ENCODE assay signal across 1 cellular context in the genomic region with DNA sequence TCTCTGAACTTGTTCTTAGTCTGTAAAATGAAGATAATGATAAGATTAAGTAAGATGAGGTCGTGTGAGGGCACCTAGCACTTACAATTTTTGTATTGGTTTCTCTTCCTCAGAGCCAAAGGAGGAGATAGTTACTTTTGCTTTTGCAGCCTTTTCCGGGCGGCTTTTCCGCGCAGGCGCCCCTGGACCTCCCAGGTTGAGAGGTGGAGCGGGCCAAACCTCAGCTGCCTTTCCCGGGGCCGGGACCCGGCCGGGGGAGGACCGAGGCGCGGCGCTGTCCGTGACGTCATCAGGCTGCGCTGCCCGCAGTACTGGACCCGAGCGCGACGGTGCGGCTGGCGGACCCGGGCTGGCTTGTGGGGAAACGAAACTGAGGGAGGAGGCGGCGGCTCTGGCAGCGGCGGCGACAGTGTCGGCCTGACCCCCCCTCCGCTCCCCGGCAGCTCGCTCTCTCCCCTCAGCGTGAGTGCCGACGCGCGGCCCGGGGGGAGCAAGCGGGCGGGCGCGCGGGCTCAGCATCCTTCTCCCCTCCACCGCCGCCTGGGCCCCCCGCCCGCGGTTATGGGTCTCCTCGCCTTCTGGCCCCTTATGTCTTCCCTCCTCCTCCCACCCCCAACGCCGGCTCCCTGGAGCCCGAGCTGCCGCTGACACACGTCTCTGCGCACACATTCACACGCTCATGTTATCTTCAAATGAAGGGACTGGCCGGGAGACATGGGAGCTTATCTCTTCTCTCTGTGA.
TF ChIP-seq lines count a peak whose summit lies in the region.

A gene with protein sequence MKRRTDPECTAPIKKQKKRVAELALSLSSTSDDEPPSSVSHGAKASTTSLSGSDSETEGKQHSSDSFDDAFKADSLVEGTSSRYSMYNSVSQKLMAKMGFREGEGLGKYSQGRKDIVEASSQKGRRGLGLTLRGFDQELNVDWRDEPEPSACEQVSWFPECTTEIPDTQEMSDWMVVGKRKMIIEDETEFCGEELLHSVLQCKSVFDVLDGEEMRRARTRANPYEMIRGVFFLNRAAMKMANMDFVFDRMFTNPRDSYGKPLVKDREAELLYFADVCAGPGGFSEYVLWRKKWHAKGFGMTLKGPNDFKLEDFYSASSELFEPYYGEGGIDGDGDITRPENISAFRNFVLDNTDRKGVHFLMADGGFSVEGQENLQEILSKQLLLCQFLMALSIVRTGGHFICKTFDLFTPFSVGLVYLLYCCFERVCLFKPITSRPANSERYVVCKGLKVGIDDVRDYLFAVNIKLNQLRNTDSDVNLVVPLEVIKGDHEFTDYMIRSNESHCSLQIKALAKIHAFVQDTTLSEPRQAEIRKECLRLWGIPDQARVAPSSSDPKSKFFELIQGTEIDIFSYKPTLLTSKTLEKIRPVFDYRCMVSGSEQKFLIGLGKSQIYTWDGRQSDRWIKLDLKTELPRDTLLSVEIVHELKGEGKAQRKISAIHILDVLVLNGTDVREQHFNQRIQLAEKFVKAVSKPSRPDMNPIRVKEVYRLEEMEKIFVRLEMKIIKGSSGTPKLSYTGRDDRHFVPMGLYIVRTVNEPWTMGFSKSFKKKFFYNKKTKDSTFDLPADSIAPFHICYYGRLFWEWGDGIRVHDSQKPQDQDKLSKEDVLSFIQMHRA (plus strand): TSS at position 306 of the 741 bp plus-strand sequence. CDS start 2,409 bp downstream, outside the sequence.

TF ChIP-seq in K562, 482 proteins besides CTCF, POLR2A, EP300 and RAD21 (continued from another document and continues in another):
- TF ChIP-seq, protein P1, sequence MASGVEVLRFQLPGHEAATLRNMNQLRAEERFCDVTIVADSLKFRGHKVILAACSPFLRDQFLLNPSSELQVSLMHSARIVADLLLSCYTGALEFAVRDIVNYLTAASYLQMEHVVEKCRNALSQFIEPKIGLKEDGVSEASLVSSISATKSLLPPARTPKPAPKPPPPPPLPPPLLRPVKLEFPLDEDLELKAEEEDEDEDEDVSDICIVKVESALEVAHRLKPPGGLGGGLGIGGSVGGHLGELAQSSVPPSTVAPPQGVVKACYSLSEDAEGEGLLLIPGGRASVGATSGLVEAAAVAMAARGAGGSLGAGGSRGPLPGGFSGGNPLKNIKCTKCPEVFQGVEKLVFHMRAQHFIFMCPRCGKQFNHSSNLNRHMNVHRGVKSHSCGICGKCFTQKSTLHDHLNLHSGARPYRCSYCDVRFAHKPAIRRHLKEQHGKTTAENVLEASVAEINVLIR (CRISPR knock-in tag; IDR thresholded peaks at IDR 0.05), result peak; percentile 99
- TF ChIP-seq, protein P2, sequence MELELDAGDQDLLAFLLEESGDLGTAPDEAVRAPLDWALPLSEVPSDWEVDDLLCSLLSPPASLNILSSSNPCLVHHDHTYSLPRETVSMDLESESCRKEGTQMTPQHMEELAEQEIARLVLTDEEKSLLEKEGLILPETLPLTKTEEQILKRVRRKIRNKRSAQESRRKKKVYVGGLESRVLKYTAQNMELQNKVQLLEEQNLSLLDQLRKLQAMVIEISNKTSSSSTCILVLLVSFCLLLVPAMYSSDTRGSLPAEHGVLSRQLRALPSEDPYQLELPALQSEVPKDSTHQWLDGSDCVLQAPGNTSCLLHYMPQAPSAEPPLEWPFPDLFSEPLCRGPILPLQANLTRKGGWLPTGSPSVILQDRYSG (tag; conservative IDR thresholded peaks at IDR 0.05; ENCODE audit: low read depth), result 0 out of 2 replicates have a peak, but pooled peaks have one; percentile 57
- TF ChIP-seq ATF1 (CRISPR knock-in tag; IDR thresholded peaks at IDR 0.05) (peak; percentile 99; the same call in 1 of the 2 replicates), ATF1 (tag; IDR thresholded peaks at IDR 0.05) (peak; percentile 100), NR4A1 (CRISPR knock-in tag; IDR thresholded peaks at IDR 0.05) (peak; percentile 40; the same call in 1 of the 2 replicates), NR4A1 (tag; IDR thresholded peaks at IDR 0.05) (no peak), FUS (optimal IDR thresholded peaks at IDR 0.05; ENCODE audit: low read depth, low read length) (peak; percentile 79), SIN3B (IDR thresholded peaks at IDR 0.05; ENCODE audit: low read depth) (peak; percentile 97), CHD2 (IDR thresholded peaks at IDR 0.05; ENCODE audit: low read depth, low read length) (no peak), MEF2A (IDR thresholded peaks at IDR 0.05; ENCODE audit: control insufficient read depth, low read depth, low read length) (no peak), E2F3 (CRISPR knock-in tag; IDR thresholded peaks at IDR 0.05) (peak; percentile 80), ZNF217 (CRISPR knock-in tag; IDR thresholded peaks at IDR 0.05) (no peak), ZKSCAN1 (IDR thresholded peaks at IDR 0.05; ENCODE audit: low read depth, low read length) (peak; percentile 55; the same call in 1 of the 2 replicates), CHD4 (IDR thresholded peaks at IDR 0.05; ENCODE audit: insufficient read depth, insufficient replicate concordance, low read depth, low read length, poor library complexity, severe bottlenecking) (no peak), BRD9 (IDR thresholded peaks at IDR 0.05; ENCODE audit: low read depth, partially characterized antibody) (no peak), NUFIP1 (IDR thresholded peaks at IDR 0.05; ENCODE audit: partially characterized antibody) (no peak), SNRNP70 (optimal IDR thresholded peaks at IDR 0.05; ENCODE audit: low read depth, low read length) (no peak), MAZ (CRISPR knock-in tag; conservative IDR thresholded peaks at IDR 0.05 in 1 of 2, IDR thresholded peaks at IDR 0.05 in 1 of 2) (peak; percentile 95), NRF1 (conservative IDR thresholded peaks at IDR 0.05 in 1 of 2, IDR thresholded peaks at IDR 0.05 in 1 of 2) (peak; percentile 95), BMI1 (IDR thresholded peaks at IDR 0.05; ENCODE audit: low read length) (no peak), TBP (optimal IDR thresholded peaks at IDR 0.05; ENCODE audit: low read depth, low read length) (peak; percentile 55), KHSRP (IDR thresholded peaks at IDR 0.05) (peak; percentile 97), L3MBTL2 (IDR thresholded peaks at IDR 0.05) (peak; percentile 43; the same call in 1 of the 2 replicates), PHTF2 (CRISPR knock-in tag; IDR thresholded peaks at IDR 0.05) (no peak), ZBTB1 (CRISPR knock-in tag; IDR thresholded peaks at IDR 0.05; ENCODE audit: borderline replicate concordance, low read depth) (peak; percentile 79; the same call in 1 of the 2 replicates), POU5F1 (IDR thresholded peaks at IDR 0.05; ENCODE audit: borderline replicate concordance, low read depth, low read length, partially characterized antibody) (no peak), CBX5 (IDR thresholded peaks at IDR 0.05; ENCODE audit: borderline replicate concordance, low read depth) (peak; percentile 60; the same call in 1 of the 2 replicates), KDM4B (IDR thresholded peaks at IDR 0.05; ENCODE audit: borderline replicate concordance in 2 of 2, low read depth in 1 of 2) (peak in 1 of 2 experiments; percentile 62; a peak in 1 of 4 replicates), YY1 (IDR thresholded peaks at IDR 0.05; ENCODE audit: borderline replicate concordance in 1 of 3, control insufficient read depth in 1 of 3, extremely low read depth in 1 of 3, insufficient read depth in 3 of 3, insufficient read length in 1 of 3, insufficient replicate concordance in 2 of 3, low read depth in 1 of 3, low read length in 2 of 3) (peak in 2 of 3 experiments; percentile 57 to 69)
- TF ChIP-seq, protein P3, sequence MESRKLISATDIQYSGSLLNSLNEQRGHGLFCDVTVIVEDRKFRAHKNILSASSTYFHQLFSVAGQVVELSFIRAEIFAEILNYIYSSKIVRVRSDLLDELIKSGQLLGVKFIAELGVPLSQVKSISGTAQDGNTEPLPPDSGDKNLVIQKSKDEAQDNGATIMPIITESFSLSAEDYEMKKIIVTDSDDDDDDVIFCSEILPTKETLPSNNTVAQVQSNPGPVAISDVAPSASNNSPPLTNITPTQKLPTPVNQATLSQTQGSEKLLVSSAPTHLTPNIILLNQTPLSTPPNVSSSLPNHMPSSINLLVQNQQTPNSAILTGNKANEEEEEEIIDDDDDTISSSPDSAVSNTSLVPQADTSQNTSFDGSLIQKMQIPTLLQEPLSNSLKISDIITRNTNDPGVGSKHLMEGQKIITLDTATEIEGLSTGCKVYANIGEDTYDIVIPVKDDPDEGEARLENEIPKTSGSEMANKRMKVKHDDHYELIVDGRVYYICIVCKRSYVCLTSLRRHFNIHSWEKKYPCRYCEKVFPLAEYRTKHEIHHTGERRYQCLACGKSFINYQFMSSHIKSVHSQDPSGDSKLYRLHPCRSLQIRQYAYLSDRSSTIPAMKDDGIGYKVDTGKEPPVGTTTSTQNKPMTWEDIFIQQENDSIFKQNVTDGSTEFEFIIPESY (CRISPR knock-in tag; IDR thresholded peaks at IDR 0.05), result no peak; the same call in 1 of the 2 replicates
- TF ChIP-seq, protein P4, sequence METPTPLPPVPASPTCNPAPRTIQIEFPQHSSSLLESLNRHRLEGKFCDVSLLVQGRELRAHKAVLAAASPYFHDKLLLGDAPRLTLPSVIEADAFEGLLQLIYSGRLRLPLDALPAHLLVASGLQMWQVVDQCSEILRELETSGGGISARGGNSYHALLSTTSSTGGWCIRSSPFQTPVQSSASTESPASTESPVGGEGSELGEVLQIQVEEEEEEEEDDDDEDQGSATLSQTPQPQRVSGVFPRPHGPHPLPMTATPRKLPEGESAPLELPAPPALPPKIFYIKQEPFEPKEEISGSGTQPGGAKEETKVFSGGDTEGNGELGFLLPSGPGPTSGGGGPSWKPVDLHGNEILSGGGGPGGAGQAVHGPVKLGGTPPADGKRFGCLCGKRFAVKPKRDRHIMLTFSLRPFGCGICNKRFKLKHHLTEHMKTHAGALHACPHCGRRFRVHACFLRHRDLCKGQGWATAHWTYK (CRISPR knock-in tag; IDR thresholded peaks at IDR 0.05), result peak; percentile 87
- TF ChIP-seq, protein P5, sequence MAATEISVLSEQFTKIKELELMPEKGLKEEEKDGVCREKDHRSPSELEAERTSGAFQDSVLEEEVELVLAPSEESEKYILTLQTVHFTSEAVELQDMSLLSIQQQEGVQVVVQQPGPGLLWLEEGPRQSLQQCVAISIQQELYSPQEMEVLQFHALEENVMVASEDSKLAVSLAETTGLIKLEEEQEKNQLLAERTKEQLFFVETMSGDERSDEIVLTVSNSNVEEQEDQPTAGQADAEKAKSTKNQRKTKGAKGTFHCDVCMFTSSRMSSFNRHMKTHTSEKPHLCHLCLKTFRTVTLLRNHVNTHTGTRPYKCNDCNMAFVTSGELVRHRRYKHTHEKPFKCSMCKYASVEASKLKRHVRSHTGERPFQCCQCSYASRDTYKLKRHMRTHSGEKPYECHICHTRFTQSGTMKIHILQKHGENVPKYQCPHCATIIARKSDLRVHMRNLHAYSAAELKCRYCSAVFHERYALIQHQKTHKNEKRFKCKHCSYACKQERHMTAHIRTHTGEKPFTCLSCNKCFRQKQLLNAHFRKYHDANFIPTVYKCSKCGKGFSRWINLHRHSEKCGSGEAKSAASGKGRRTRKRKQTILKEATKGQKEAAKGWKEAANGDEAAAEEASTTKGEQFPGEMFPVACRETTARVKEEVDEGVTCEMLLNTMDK (IDR thresholded peaks at IDR 0.05; ENCODE audit: borderline replicate concordance, insufficient read depth, low read depth, low read length, poor library complexity, severe bottlenecking), result no peak
- TF ChIP-seq, protein P6, sequence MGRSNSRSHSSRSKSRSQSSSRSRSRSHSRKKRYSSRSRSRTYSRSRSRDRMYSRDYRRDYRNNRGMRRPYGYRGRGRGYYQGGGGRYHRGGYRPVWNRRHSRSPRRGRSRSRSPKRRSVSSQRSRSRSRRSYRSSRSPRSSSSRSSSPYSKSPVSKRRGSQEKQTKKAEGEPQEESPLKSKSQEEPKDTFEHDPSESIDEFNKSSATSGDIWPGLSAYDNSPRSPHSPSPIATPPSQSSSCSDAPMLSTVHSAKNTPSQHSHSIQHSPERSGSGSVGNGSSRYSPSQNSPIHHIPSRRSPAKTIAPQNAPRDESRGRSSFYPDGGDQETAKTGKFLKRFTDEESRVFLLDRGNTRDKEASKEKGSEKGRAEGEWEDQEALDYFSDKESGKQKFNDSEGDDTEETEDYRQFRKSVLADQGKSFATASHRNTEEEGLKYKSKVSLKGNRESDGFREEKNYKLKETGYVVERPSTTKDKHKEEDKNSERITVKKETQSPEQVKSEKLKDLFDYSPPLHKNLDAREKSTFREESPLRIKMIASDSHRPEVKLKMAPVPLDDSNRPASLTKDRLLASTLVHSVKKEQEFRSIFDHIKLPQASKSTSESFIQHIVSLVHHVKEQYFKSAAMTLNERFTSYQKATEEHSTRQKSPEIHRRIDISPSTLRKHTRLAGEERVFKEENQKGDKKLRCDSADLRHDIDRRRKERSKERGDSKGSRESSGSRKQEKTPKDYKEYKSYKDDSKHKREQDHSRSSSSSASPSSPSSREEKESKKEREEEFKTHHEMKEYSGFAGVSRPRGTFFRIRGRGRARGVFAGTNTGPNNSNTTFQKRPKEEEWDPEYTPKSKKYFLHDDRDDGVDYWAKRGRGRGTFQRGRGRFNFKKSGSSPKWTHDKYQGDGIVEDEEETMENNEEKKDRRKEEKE (IDR thresholded peaks at IDR 0.05; ENCODE audit: borderline replicate concordance in 1 of 2, control insufficient read depth in 1 of 2, low read depth in 2 of 2, low read length in 1 of 2), result no peak
- TF ChIP-seq, protein P7, sequence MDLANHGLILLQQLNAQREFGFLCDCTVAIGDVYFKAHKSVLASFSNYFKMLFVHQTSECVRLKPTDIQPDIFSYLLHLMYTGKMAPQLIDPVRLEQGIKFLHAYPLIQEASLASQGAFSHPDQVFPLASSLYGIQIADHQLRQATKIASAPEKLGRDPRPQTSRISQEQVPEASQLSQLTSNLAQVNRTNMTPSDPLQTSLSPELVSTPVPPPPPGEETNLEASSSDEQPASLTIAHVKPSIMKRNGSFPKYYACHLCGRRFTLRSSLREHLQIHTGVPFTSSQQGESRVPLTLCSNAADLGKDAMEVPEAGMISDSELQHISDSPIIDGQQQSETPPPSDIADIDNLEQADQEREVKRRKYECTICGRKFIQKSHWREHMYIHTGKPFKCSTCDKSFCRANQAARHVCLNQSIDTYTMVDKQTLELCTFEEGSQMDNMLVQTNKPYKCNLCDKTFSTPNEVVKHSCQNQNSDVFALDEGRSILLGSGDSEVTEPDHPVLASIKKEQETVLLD (IDR thresholded peaks at IDR 0.05), result peak; percentile 47; the same call in 1 of the 2 replicates
- TF ChIP-seq, protein P8, sequence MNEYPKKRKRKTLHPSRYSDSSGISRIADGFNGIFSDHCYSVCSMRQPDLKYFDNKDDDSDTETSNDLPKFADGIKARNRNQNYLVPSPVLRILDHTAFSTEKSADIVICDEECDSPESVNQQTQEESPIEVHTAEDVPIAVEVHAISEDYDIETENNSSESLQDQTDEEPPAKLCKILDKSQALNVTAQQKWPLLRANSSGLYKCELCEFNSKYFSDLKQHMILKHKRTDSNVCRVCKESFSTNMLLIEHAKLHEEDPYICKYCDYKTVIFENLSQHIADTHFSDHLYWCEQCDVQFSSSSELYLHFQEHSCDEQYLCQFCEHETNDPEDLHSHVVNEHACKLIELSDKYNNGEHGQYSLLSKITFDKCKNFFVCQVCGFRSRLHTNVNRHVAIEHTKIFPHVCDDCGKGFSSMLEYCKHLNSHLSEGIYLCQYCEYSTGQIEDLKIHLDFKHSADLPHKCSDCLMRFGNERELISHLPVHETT (CRISPR knock-in tag; conservative IDR thresholded peaks at IDR 0.05 in 1 of 2, IDR thresholded peaks at IDR 0.05 in 1 of 2), result peak in 1 of 2 experiments; percentile 93; a peak in 2 of 4 replicates
- TF ChIP-seq, protein P9, sequence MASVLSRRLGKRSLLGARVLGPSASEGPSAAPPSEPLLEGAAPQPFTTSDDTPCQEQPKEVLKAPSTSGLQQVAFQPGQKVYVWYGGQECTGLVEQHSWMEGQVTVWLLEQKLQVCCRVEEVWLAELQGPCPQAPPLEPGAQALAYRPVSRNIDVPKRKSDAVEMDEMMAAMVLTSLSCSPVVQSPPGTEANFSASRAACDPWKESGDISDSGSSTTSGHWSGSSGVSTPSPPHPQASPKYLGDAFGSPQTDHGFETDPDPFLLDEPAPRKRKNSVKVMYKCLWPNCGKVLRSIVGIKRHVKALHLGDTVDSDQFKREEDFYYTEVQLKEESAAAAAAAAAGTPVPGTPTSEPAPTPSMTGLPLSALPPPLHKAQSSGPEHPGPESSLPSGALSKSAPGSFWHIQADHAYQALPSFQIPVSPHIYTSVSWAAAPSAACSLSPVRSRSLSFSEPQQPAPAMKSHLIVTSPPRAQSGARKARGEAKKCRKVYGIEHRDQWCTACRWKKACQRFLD (CRISPR knock-in tag; IDR thresholded peaks at IDR 0.05), result no peak; the same call in 1 of the 2 replicates
